Comparison of ENCODE assay signal across 10 cellular contexts in the genomic region with DNA sequence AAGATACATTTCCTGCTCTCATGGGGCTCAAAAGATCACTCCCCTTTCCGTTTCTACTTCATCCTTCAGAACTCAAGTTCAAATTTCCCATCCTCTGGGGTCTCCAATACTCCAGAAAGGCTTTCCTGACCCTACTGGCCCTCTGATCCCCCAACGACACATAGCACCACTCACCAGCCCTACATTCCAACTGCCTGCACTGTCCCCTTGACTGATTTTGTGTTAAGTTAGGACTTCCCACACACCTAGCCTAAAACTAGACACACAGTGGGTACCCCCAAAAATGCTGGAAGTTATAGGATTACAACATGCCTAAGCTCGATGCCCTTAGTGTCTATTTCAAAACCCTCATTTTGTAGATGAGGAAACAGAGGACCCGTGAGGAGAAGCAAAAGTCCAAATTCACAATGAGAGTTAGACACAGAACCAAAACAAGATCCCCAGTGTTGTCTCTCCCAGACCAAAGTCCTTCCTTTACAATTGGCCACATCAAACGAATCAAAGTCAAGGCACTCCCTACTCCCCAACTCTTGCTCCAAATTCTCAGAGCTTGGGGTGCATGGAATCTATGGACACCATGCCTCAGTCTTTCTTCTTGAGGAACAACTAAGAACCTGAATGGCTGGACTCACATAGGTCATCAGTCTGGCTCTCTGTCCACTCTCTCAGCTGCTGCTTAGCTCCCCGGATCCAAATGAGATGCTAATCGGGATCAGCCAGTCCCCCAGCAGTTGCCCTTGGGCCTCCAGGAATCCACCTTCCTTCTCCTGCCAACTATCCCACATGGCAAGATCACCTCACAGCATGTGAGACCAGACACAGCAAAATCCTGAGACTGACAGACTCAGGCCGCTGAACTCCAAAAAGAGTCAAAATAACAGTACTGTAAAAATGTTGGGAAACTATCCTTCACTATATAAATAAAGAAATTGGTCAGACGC. TPM values are rescaled to one million over a fixed set of nuclear protein-coding genes. Genes with fewer than 3 reads are reported as not detected.
A peak's percentile ranks its signal among the peaks of the same experiment; 100 is the strongest.
DNase-seq lines count a peak whose midpoint lies in the region; ATAC-seq and TF ChIP-seq lines count a peak whose summit lies in the region.
"Had no signal": no experiment of that assay in that cellular context is flagged by ENCODE, and none has a peak within 500 bp of the region (broad histone marks: within the 10 kb centered on the region; RNA-seq: fewer than 3 reads in every experiment).

No MANE protein-coding gene starts in this region.

- H3K9me3 ChIP-seq in OCI-LY3 (ENCODE audit: insufficient read depth, low read length) (no peaks in the 10 kb centered on the region), neutrophil (no peaks in the 10 kb centered on the region)

- H3K4me1 ChIP-seq in OCI-LY3 (ENCODE audit: low read length) (peaks cover 12% of the 10 kb centered on the region), neutrophil (ENCODE audit: control insufficient read depth in 1 of 2, insufficient read depth in 1 of 2, low read depth in 1 of 2, low read length in 1 of 2) (peaks cover 82 to 91% of the 10 kb centered on the region in 2 experiments)

- TF ChIP-seq CTCF in OCI-LY3 (IDR thresholded peaks at IDR 0.05; ENCODE audit: low read depth, low read length) (no peak), neutrophil (IDR thresholded peaks at IDR 0.05) (no peak)

- H4K20me1 ChIP-seq in OCI-LY3 (ENCODE audit: insufficient read depth, low read length) = no peaks in the 10 kb centered on the region

- peaks cover 16% of the 10 kb centered on the region for H3K79me2 ChIP-seq in OCI-LY3 (ENCODE audit: low read length)

- H3K27ac ChIP-seq in OCI-LY3 (ENCODE audit: low read length) = no peak overlapping the region
- H3K27ac ChIP-seq in neutrophil = peak overlapping the region; percentile 89

- H3K36me3 ChIP-seq in OCI-LY3 (replicated peaks; ENCODE audit: low read depth, low read length) (peaks cover 22% of the 10 kb centered on the region), neutrophil (peaks cover 7% of the 10 kb centered on the region)

- no peak overlapping the region for H3K4me3 ChIP-seq in OCI-LY3 (ENCODE audit: low read length)
- H3K4me3 ChIP-seq in neutrophil (ENCODE audit: low read depth in 1 of 2, low read length in 1 of 2) = peak overlapping the region in 1 of 2 experiments; percentile 97

- in situ Hi-C loops in G401 (cut with HindIII; ENCODE audit: low sequenced_read_pairs) = no loop called here

- DNase-seq in G401 (ENCODE audit: low spot score) (peak; percentile 19), cerebellar cortex (ENCODE audit: low spot score) (peak; percentile 15)
- DNase-seq: DMS79; effector CD4-positive, alpha-beta T cell; NCI-H2107 had no signal

- H2AFZ ChIP-seq in OCI-LY3 (ENCODE audit: low read depth, low read length) = no peak overlapping the region

- H3K4me2 ChIP-seq in OCI-LY3 (ENCODE audit: low read length) = peak overlapping the region; percentile 9; the same call in 1 of the 2 replicates

- H3K27me3 ChIP-seq in OCI-LY3 (ENCODE audit: low read depth, low read length) = no peaks in the 10 kb centered on the region
- H3K27me3 ChIP-seq in neutrophil = no peaks in the 10 kb centered on the region

- H3K9ac ChIP-seq in OCI-LY3 (ENCODE audit: low read length) = no peak overlapping the region

- ATAC-seq in GM18861 (IDR thresholded peaks at IDR 0.05; ENCODE audit: unreplicated experiment) = no peak
- ATAC-seq in HG03097 (IDR thresholded peaks at IDR 0.05; ENCODE audit: low FRiP score, unreplicated experiment) = no peak
- no peak for ATAC-seq in HG02973 (IDR thresholded peaks at IDR 0.05; ENCODE audit: unreplicated experiment)

RNA-seq across cellular contexts. Expression of a gene that starts 1.7 kb away (rescaled TPM):
- total RNA-seq in G401 (2014; rRNA removed; shearing (Covaris generic)) = 35.5 and 56.5 TPM in 2 replicates
